ENCODE assay signal across 24 cellular contexts in the genomic region with DNA sequence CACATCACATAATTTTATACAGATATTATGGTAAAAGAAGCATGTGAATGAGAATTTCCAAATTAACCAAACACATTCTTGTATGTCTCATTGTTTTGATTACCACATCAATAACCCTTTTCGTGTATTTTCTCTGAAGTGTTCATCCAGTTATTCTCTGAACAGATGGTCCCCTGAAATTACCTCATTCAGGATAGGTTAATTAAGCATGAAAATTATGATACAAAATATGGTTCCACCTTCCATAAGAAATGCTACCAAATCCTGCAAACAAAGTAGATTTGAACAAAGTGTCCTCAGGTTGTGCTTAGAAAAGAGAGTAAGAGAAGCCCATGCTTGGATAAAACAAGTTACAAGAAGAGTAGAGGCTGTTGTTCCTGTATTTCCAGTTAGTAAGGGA.
DNase-seq lines count a peak whose midpoint lies in the region; ATAC-seq, FAIRE-seq and TF ChIP-seq lines count a peak whose summit lies in the region.
"Had no signal": no experiment of that assay in that cellular context is flagged by ENCODE, and none has a peak within 500 bp of the region (broad histone marks: within the 10 kb centered on the region; RNA-seq: fewer than 3 reads in every experiment).

No MANE protein-coding gene starts in this region.

- H3K27ac ChIP-seq in SK-N-SH (ENCODE audit: low read depth in 2 of 2, low read length in 1 of 2): peak overlapping the region in 1 of 2 experiments; percentile 18; a peak in 1 of 4 replicates
- H3K27ac ChIP-seq: SK-N-MC had no signal

- CTCF ChIA-PET in SK-N-SH (lab: Yijun Ruan, JAX): no interaction called here

- DNase-seq in SK-N-SH (no peak), NCI-H524 (lab: John Stamatoyannopoulos, UW) (peak; percentile 15 to 41), amygdala (lab: John Stamatoyannopoulos, UW) (no peak), MV-4-11 (lab: John Stamatoyannopoulos, UW) (no peak)
- DNase-seq: 8988T, Calu3, DMS53, KG1, MG63, NCI-H1048, NCI-H1417, NCI-H187 treated with DMSO at 0.1 percent for 48 hours, NCI-H510A, NCI-H774, SIG-M5, T-helper 17 cell had no signal

- no peaks in the 10 kb centered on the region for H3K36me3 ChIP-seq in SK-N-SH (replicated peaks in 1 of 2; ENCODE audit: control insufficient read depth in 1 of 2, insufficient read depth in 2 of 2, low read length in 1 of 2)
- H3K36me3 ChIP-seq: MG63 had no signal

- no peaks in the 10 kb centered on the region for H3K79me2 ChIP-seq in SK-N-SH (ENCODE audit: insufficient read depth)

- WGBS in SK-N-SH (ENCODE audit: low lambda C conversion rate): 88% methylated on average over 1 of the region's 1 CpG

- no peak overlapping the region for H3K4me3 ChIP-seq in SK-N-SH (ENCODE audit: low read depth in 2 of 2, low read length in 1 of 2)
- H3K4me3 ChIP-seq: MG63, SK-N-MC had no signal

- no peaks in the 10 kb centered on the region for H3K27me3 ChIP-seq in SK-N-SH (ENCODE audit: insufficient read depth)
- H3K27me3 ChIP-seq: MG63 had no signal

- peak; percentile 24; the same call in 1 of the 3 replicates for ATAC-seq in SK-N-SH treated with all-trans-retinoic acid at 6 μM for 48 hours
- no peak for ATAC-seq in HG02571 (IDR thresholded peaks at IDR 0.05; ENCODE audit: unreplicated experiment)
- ATAC-seq: T-helper 17 cell had no signal

- no peak for TF ChIP-seq RAD21 in SK-N-SH (IDR thresholded peaks at IDR 0.05; ENCODE audit: low read length)

- no peaks in the 10 kb centered on the region for H3K4me1 ChIP-seq in SK-N-SH (ENCODE audit: control insufficient read depth in 1 of 2, insufficient read depth in 2 of 2, low read depth in 1 of 2, low read length in 1 of 2)

- no peak for TF ChIP-seq EP300 in SK-N-SH (IDR thresholded peaks at IDR 0.05; ENCODE audit: borderline replicate concordance in 1 of 2, low read depth in 1 of 2, low read length in 1 of 2)

- no peak overlapping the region for H3K4me2 ChIP-seq in SK-N-SH

- no peaks in the 10 kb centered on the region for H3K9me3 ChIP-seq in SK-N-SH
- H3K9me3 ChIP-seq: MG63 had no signal

- H3F3A ChIP-seq in SK-N-SH (replicated peaks; ENCODE audit: insufficient read depth): no peaks in the 10 kb centered on the region

- no peak for TF ChIP-seq CTCF in SK-N-SH (IDR thresholded peaks at IDR 0.05)

- no peaks in the 10 kb centered on the region for H4K20me1 ChIP-seq in SK-N-SH (ENCODE audit: insufficient read depth)

- no peak overlapping the region for H2AFZ ChIP-seq in SK-N-SH (ENCODE audit: low read depth)

- FAIRE-seq in islet of Langerhans (lab: Jason Lieb, UNC): peak; percentile 47
- FAIRE-seq: G401.6, H1, HTR-8/SVneo, RCC 7860 had no signal

- H3K9me2 ChIP-seq in SK-N-SH: no peaks in the 10 kb centered on the region

- POLR2A ChIA-PET in SK-N-SH (lab: Yijun Ruan, JAX): no interaction called here

- H3K9ac ChIP-seq in SK-N-SH: no peak overlapping the region

TF ChIP-seq in SK-N-SH treated with all-trans-retinoic acid at 6 μM for 48 hours, 23 proteins besides CTCF, POLR2A, EP300 and RAD21 (continues in another document):
- no peak for TF ChIP-seq PPARA (CRISPR knock-in tag; IDR thresholded peaks at IDR 0.05; ENCODE audit: borderline replicate concordance)
- TF ChIP-seq, protein P1, sequence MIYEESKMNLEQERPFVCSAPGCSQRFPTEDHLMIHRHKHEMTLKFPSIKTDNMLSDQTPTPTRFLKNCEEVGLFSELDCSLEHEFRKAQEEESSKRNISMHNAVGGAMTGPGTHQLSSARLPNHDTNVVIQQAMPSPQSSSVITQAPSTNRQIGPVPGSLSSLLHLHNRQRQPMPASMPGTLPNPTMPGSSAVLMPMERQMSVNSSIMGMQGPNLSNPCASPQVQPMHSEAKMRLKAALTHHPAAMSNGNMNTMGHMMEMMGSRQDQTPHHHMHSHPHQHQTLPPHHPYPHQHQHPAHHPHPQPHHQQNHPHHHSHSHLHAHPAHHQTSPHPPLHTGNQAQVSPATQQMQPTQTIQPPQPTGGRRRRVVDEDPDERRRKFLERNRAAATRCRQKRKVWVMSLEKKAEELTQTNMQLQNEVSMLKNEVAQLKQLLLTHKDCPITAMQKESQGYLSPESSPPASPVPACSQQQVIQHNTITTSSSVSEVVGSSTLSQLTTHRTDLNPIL (CRISPR knock-in tag; IDR thresholded peaks at IDR 0.05; ENCODE audit: low read depth): no peak
- no peak for TF ChIP-seq CSDC2 (CRISPR knock-in tag; IDR thresholded peaks at IDR 0.05)
- TF ChIP-seq ISL1 (CRISPR knock-in tag; IDR thresholded peaks at IDR 0.05): no peak
- no peak for TF ChIP-seq TOX (CRISPR knock-in tag; IDR thresholded peaks at IDR 0.05; ENCODE audit: borderline replicate concordance)
- TF ChIP-seq ESRRG (CRISPR knock-in tag; IDR thresholded peaks at IDR 0.05): no peak
- TF ChIP-seq RARB (CRISPR knock-in tag; IDR thresholded peaks at IDR 0.05): no peak
- no peak for TF ChIP-seq ZNF565 (CRISPR knock-in tag; conservative IDR thresholded peaks at IDR 0.05; ENCODE audit: low read depth)
- TF ChIP-seq, protein P2, sequence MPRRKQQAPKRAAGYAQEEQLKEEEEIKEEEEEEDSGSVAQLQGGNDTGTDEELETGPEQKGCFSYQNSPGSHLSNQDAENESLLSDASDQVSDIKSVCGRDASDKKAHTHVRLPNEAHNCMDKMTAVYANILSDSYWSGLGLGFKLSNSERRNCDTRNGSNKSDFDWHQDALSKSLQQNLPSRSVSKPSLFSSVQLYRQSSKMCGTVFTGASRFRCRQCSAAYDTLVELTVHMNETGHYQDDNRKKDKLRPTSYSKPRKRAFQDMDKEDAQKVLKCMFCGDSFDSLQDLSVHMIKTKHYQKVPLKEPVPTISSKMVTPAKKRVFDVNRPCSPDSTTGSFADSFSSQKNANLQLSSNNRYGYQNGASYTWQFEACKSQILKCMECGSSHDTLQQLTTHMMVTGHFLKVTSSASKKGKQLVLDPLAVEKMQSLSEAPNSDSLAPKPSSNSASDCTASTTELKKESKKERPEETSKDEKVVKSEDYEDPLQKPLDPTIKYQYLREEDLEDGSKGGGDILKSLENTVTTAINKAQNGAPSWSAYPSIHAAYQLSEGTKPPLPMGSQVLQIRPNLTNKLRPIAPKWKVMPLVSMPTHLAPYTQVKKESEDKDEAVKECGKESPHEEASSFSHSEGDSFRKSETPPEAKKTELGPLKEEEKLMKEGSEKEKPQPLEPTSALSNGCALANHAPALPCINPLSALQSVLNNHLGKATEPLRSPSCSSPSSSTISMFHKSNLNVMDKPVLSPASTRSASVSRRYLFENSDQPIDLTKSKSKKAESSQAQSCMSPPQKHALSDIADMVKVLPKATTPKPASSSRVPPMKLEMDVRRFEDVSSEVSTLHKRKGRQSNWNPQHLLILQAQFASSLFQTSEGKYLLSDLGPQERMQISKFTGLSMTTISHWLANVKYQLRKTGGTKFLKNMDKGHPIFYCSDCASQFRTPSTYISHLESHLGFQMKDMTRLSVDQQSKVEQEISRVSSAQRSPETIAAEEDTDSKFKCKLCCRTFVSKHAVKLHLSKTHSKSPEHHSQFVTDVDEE (CRISPR knock-in tag; IDR thresholded peaks at IDR 0.05): no peak
- TF ChIP-seq ZNF70 (CRISPR knock-in tag; IDR thresholded peaks at IDR 0.05): no peak
- TF ChIP-seq ZFP30 (CRISPR knock-in tag; IDR thresholded peaks at IDR 0.05): no peak

TF ChIP-seq in SK-N-SH, 30 proteins besides CTCF, POLR2A, EP300 and RAD21 (continues in another document):
- TF ChIP-seq, protein P3, sequence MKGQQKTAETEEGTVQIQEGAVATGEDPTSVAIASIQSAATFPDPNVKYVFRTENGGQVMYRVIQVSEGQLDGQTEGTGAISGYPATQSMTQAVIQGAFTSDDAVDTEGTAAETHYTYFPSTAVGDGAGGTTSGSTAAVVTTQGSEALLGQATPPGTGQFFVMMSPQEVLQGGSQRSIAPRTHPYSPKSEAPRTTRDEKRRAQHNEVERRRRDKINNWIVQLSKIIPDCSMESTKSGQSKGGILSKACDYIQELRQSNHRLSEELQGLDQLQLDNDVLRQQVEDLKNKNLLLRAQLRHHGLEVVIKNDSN (IDR thresholded peaks at IDR 0.05; ENCODE audit: borderline replicate concordance, low read depth): no peak
- TF ChIP-seq RXRA (IDR thresholded peaks at IDR 0.05; ENCODE audit: borderline replicate concordance, low read depth) (no peak), TAF1 (IDR thresholded peaks at IDR 0.05; ENCODE audit: borderline replicate concordance, low read depth, low read length) (no peak), SIN3A (IDR thresholded peaks at IDR 0.05; ENCODE audit: borderline replicate concordance, low read depth, low read length) (no peak), FOXJ3 (CRISPR knock-in tag; IDR thresholded peaks at IDR 0.05) (no peak), MEF2A (IDR thresholded peaks at IDR 0.05; ENCODE audit: borderline replicate concordance, low read depth) (no peak), TEAD4 (IDR thresholded peaks at IDR 0.05; ENCODE audit: borderline replicate concordance, insufficient read depth) (no peak), CHD2 (IDR thresholded peaks at IDR 0.05; ENCODE audit: low read length, partially characterized antibody) (no peak)
- TF ChIP-seq, protein P4, sequence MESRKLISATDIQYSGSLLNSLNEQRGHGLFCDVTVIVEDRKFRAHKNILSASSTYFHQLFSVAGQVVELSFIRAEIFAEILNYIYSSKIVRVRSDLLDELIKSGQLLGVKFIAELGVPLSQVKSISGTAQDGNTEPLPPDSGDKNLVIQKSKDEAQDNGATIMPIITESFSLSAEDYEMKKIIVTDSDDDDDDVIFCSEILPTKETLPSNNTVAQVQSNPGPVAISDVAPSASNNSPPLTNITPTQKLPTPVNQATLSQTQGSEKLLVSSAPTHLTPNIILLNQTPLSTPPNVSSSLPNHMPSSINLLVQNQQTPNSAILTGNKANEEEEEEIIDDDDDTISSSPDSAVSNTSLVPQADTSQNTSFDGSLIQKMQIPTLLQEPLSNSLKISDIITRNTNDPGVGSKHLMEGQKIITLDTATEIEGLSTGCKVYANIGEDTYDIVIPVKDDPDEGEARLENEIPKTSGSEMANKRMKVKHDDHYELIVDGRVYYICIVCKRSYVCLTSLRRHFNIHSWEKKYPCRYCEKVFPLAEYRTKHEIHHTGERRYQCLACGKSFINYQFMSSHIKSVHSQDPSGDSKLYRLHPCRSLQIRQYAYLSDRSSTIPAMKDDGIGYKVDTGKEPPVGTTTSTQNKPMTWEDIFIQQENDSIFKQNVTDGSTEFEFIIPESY (IDR thresholded peaks at IDR 0.05; ENCODE audit: borderline replicate concordance, low read depth): no peak
- TF ChIP-seq, protein P5, sequence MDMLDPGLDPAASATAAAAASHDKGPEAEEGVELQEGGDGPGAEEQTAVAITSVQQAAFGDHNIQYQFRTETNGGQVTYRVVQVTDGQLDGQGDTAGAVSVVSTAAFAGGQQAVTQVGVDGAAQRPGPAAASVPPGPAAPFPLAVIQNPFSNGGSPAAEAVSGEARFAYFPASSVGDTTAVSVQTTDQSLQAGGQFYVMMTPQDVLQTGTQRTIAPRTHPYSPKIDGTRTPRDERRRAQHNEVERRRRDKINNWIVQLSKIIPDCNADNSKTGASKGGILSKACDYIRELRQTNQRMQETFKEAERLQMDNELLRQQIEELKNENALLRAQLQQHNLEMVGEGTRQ (IDR thresholded peaks at IDR 0.05; ENCODE audit: borderline replicate concordance, low read depth, low read length): no peak

Comparison
In these comparisons a context has a peak if more than half of its experiments do, and no peak if none do; other contexts are left out.
1. DNase-seq: peak in NCI-H524 (2 of 2); none in SK-N-SH (single experiment), amygdala (0 of 56) and MV-4-11 (single experiment).